ENCODE assay signal across 8 cellular contexts in genomic region chr19:2055871-2056809, GRCh38. TPM values are rescaled to one million over a fixed set of nuclear protein-coding genes. Genes with fewer than 3 reads are reported as not detected.
DNase-seq lines count a peak whose midpoint lies in the region; ATAC-seq and TF ChIP-seq lines count a peak whose summit lies in the region.

No MANE protein-coding gene starts in this region.

- no peak for DNase-seq in activated naive CD4-positive, alpha-beta T cell treated with anti-CD3 and anti-CD28 coated beads, Interleukin-2, amount 50 U/mL, for 16 hours
- DNase-seq in endodermal cell (peak; percentile 71), nephron progenitor cell (no peak), AG08396 (ENCODE audit: low spot score) (no peak), mesenteric fat pad (ENCODE audit: low spot score) (no peak), SKM-1 treated with dmso at 0.1 percent for 144 hours (lab: John Stamatoyannopoulos, UW; ENCODE audit: unreplicated experiment) (no peak)

- H3K27ac Mint-ChIP-seq in activated naive CD4-positive, alpha-beta T cell treated with anti-CD3 and anti-CD28 coated beads, Interleukin-2, amount 50 U/mL, for 24 hours = peak overlapping the region; percentile 89
- H3K27ac Mint-ChIP-seq in endodermal cell (peak overlapping the region; percentile 58), nephron progenitor cell (peak overlapping the region; percentile 69)

- no peaks in the 10 kb centered on the region for H3K27me3 Mint-ChIP-seq in activated naive CD4-positive, alpha-beta T cell treated with anti-CD3 and anti-CD28 coated beads, Interleukin-2, amount 50 U/mL, for 24 hours
- H3K27me3 Mint-ChIP-seq in endodermal cell (ENCODE audit: insufficient read depth) = no peaks in the 10 kb centered on the region
- H3K27me3 Mint-ChIP-seq in nephron progenitor cell (ENCODE audit: low read depth, poor library complexity) = no peaks in the 10 kb centered on the region

- peaks cover 55% of the 10 kb centered on the region for H3K4me1 Mint-ChIP-seq in activated naive CD4-positive, alpha-beta T cell treated with anti-CD3 and anti-CD28 coated beads, Interleukin-2, amount 50 U/mL, for 24 hours
- H3K4me1 Mint-ChIP-seq in endodermal cell (peaks cover 12% of the 10 kb centered on the region), nephron progenitor cell (peaks cover 41% of the 10 kb centered on the region)

- no peaks in the 10 kb centered on the region for H3K27me3 ChIP-seq in endodermal cell (ENCODE audit: control insufficient read depth, insufficient read depth, low read length, poor library complexity, severe bottlenecking)

- WGBS in endodermal cell (ENCODE audit: insufficient coverage in 1 of 2, insufficient read length in 1 of 2), 2 experiments = 52 to 80% methylated on average over 8 to 22 of the region's 22 CpGs

- peak overlapping the region; percentile 60 for H3K4me3 Mint-ChIP-seq in activated naive CD4-positive, alpha-beta T cell treated with anti-CD3 and anti-CD28 coated beads, Interleukin-2, amount 50 U/mL, for 24 hours
- H3K4me3 Mint-ChIP-seq in endodermal cell (no peak overlapping the region), nephron progenitor cell (no peak overlapping the region)

- H3K9me3 Mint-ChIP-seq in activated naive CD4-positive, alpha-beta T cell treated with anti-CD3 and anti-CD28 coated beads, Interleukin-2, amount 50 U/mL, for 24 hours = no peaks in the 10 kb centered on the region
- H3K9me3 Mint-ChIP-seq in endodermal cell = no peaks in the 10 kb centered on the region
- no peaks in the 10 kb centered on the region for H3K9me3 Mint-ChIP-seq in nephron progenitor cell

- TF ChIP-seq CTCF in endodermal cell (conservative IDR thresholded peaks at IDR 0.05) (no peak), nephron progenitor cell (IDR thresholded peaks at IDR 0.05) (no peak)

- no peak overlapping the region for H3K4me3 ChIP-seq in endodermal cell (ENCODE audit: low read length)

- H3K27ac ChIP-seq in endodermal cell (ENCODE audit: low read depth, low read length) = no peak overlapping the region

- H3K36me3 Mint-ChIP-seq in activated naive CD4-positive, alpha-beta T cell treated with anti-CD3 and anti-CD28 coated beads, Interleukin-2, amount 50 U/mL, for 24 hours = no peaks in the 10 kb centered on the region
- H3K36me3 Mint-ChIP-seq in endodermal cell (ENCODE audit: low read depth) (no peaks in the 10 kb centered on the region), nephron progenitor cell (ENCODE audit: low read depth) (no peaks in the 10 kb centered on the region)

- H3K36me3 ChIP-seq in endodermal cell (ENCODE audit: control insufficient read depth, insufficient read depth, low read length) = no peaks in the 10 kb centered on the region

- ATAC-seq in SK-N-SH treated with all-trans-retinoic acid at 6 μM for 48 hours = peak; percentile 12

- H3K4me1 ChIP-seq in endodermal cell (ENCODE audit: control insufficient read depth, insufficient read depth, low read length) = peaks cover 5% of the 10 kb centered on the region

- H3K9ac ChIP-seq in endodermal cell (ENCODE audit: extremely low read depth, low read length, poor library complexity, severe bottlenecking) = no peak overlapping the region

- H3K9me3 ChIP-seq in endodermal cell (ENCODE audit: control insufficient read depth, low read length) = no peaks in the 10 kb centered on the region

TF ChIP-seq in SK-N-SH treated with all-trans-retinoic acid at 6 μM for 48 hours, 23 proteins besides CTCF, POLR2A, EP300 and RAD21:
- TF ChIP-seq ESRRG (CRISPR knock-in tag; IDR thresholded peaks at IDR 0.05) (no peak), CSRNP3 (CRISPR knock-in tag; IDR thresholded peaks at IDR 0.05) (no peak), ZFP3 (CRISPR knock-in tag; IDR thresholded peaks at IDR 0.05) (no peak), CSDC2 (CRISPR knock-in tag; IDR thresholded peaks at IDR 0.05) (no peak), CREB5 (CRISPR knock-in tag; IDR thresholded peaks at IDR 0.05; ENCODE audit: low read depth) (no peak), BACH2 (CRISPR knock-in tag; IDR thresholded peaks at IDR 0.05; ENCODE audit: borderline replicate concordance) (no peak), ZFP30 (CRISPR knock-in tag; IDR thresholded peaks at IDR 0.05) (no peak), ZNF8 (CRISPR knock-in tag; IDR thresholded peaks at IDR 0.05) (no peak), PPARA (CRISPR knock-in tag; IDR thresholded peaks at IDR 0.05; ENCODE audit: borderline replicate concordance) (no peak), TOX (CRISPR knock-in tag; IDR thresholded peaks at IDR 0.05; ENCODE audit: borderline replicate concordance) (no peak), OSR1 (CRISPR knock-in tag; IDR thresholded peaks at IDR 0.05) (no peak), ARNTL (CRISPR knock-in tag; IDR thresholded peaks at IDR 0.05; ENCODE audit: borderline replicate concordance, low read depth) (no peak)
- TF ChIP-seq, protein P1, sequence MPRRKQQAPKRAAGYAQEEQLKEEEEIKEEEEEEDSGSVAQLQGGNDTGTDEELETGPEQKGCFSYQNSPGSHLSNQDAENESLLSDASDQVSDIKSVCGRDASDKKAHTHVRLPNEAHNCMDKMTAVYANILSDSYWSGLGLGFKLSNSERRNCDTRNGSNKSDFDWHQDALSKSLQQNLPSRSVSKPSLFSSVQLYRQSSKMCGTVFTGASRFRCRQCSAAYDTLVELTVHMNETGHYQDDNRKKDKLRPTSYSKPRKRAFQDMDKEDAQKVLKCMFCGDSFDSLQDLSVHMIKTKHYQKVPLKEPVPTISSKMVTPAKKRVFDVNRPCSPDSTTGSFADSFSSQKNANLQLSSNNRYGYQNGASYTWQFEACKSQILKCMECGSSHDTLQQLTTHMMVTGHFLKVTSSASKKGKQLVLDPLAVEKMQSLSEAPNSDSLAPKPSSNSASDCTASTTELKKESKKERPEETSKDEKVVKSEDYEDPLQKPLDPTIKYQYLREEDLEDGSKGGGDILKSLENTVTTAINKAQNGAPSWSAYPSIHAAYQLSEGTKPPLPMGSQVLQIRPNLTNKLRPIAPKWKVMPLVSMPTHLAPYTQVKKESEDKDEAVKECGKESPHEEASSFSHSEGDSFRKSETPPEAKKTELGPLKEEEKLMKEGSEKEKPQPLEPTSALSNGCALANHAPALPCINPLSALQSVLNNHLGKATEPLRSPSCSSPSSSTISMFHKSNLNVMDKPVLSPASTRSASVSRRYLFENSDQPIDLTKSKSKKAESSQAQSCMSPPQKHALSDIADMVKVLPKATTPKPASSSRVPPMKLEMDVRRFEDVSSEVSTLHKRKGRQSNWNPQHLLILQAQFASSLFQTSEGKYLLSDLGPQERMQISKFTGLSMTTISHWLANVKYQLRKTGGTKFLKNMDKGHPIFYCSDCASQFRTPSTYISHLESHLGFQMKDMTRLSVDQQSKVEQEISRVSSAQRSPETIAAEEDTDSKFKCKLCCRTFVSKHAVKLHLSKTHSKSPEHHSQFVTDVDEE (CRISPR knock-in tag; IDR thresholded peaks at IDR 0.05) = no peak

RNA-seq across cellular contexts. Expression of gene MKNK2, which starts 5.1 kb away (rescaled TPM):
- total RNA-seq in endodermal cell = 100 to 1,000 TPM; 120 to 123 TPM
- polyA plus RNA-seq in endodermal cell (2013, experiment 1 of 2) = 63.1 TPM
- polyA plus RNA-seq in endodermal cell (2013, experiment 2 of 2) = 58.0 TPM
- 240 TPM for total RNA-seq in mesenteric fat pad

RNA-seq across cellular contexts. Expression of gene MOB3A, which starts 40.0 kb away (rescaled TPM):
- total RNA-seq in endodermal cell (10 to 100 TPM; 20.9 to 21.8 TPM), mesenteric fat pad (79.4 TPM)
- 16.9 TPM for polyA plus RNA-seq in endodermal cell (2013, experiment 1 of 2)
- 15.9 TPM for polyA plus RNA-seq in endodermal cell (2013, experiment 2 of 2)

RNA-seq across cellular contexts. Expression of gene IZUMO4, which starts 40.6 kb away (rescaled TPM):
- total RNA-seq in endodermal cell (1 to 10 TPM; 4.3 to 5.4 TPM), mesenteric fat pad (2.4 TPM)
- 4.3 TPM for polyA plus RNA-seq in endodermal cell (2013, experiment 1 of 2)
- 4.6 TPM for polyA plus RNA-seq in endodermal cell (2013, experiment 2 of 2)

RNA-seq across cellular contexts. Expression of gene BTBD2, which starts 40.6 kb away (rescaled TPM):
- 100 to 1,000 TPM; 107 to 112 TPM for total RNA-seq in endodermal cell
- 113 TPM for polyA plus RNA-seq in endodermal cell (2013, experiment 1 of 2)
- 99.4 TPM for polyA plus RNA-seq in endodermal cell (2013, experiment 2 of 2)
- 61.4 TPM for total RNA-seq in mesenteric fat pad
